ENCODE assay signal across 6 cellular contexts in the genomic region with DNA sequence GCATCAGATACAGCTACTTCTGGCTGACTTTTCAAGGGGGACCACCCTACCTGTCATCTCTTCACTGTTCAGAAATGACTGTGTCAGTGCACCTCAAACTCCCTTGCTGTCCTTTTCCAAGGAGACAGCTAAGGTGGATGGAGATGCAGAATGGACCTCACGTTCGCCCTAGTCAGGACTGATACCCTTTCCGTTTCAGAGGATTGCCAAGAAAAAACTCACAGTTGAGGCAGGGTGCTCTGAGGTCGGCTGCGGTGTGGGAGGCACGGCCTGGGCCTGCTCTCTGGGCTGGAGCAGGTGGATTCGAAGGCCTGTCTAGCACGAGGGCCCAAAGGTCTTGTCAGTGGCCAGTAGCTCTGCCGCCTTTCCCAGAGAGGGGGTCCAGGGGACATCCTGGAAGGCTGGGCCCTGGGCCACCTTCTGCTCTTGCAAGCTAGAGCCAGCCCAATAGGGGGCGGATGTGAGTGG. TPM values are rescaled to one million over a fixed set of nuclear protein-coding genes. Genes with fewer than 3 reads are reported as not detected.
DNase-seq lines count a peak whose midpoint lies in the region; ATAC-seq and TF ChIP-seq lines count a peak whose summit lies in the region.

No MANE protein-coding gene starts in this region.

- H3K4me3 ChIP-seq in tibial artery = peak overlapping the region; percentile 47 to 55

- peaks cover 4 to 47% (median 28%) of the 10 kb centered on the region in 4 donors for H3K4me1 ChIP-seq in tibial artery

- H3K9me3 ChIP-seq in tibial artery = no peaks in the 10 kb centered on the region

- ATAC-seq in HG02943 (IDR thresholded peaks at IDR 0.05; ENCODE audit: low read depth, unreplicated experiment) (peak; percentile 35), left colon (no peak), HG03280 (IDR thresholded peaks at IDR 0.05; ENCODE audit: unreplicated experiment) (no peak)

- DNase-seq in activated T-helper 1 cell treated with anti-CD3 and anti-CD28 coated beads, Interleukin-2, amount 50 U/mL, for 16 hours (ENCODE audit: low read depth in 1 of 2, low spot score in 1 of 2) = peak; percentile 43 to 59
- DNase-seq in left colon (peak; percentile 81 to 88), tibial artery (no peak), globus pallidus (ENCODE audit: low spot score) (no peak)

- peak overlapping the region; percentile 75 to 81 for H3K27ac ChIP-seq in tibial artery

- peaks cover 18 to 39% (median 31%) of the 10 kb centered on the region in 3 donors for H3K36me3 ChIP-seq in tibial artery

- TF ChIP-seq CTCF in tibial artery (IDR thresholded peaks at IDR 0.05) = peak in 1 of 2 experiments; percentile 41

- intact Hi-C loops in left colon (cut with DNase I, micrococcal nuclease) (no loop called here), tibial artery (cut with DNase I; ENCODE audit: low total_unique reads) (no loop called here)

- H3K27me3 ChIP-seq in tibial artery = no peaks in the 10 kb centered on the region

RNA-seq across cellular contexts. Expression of gene MSMP, which starts 2.2 kb away (rescaled TPM):
- not detected for total RNA-seq in left colon

RNA-seq across cellular contexts. Expression of gene RGP1, which starts 7.2 kb away (rescaled TPM):
- total RNA-seq in left colon = 10 to 100 TPM; 54.8 to 56.3 TPM

RNA-seq across cellular contexts. Expression of gene GBA2, which starts 7.3 kb away (rescaled TPM):
- 100 to 1,000 TPM; 179 to 186 TPM for total RNA-seq in left colon

RNA-seq across cellular contexts. Expression of gene CREB3, which starts 23.8 kb away (rescaled TPM):
- total RNA-seq in left colon = 10 to 100 TPM; 40.2 to 40.6 TPM

RNA-seq across cellular contexts. Expression of gene TLN1, which starts 24.3 kb away (rescaled TPM):
- 100 to 1,000 TPM; 142 to 172 TPM for total RNA-seq in left colon

Comparison
In these comparisons a context has a peak if more than half of its experiments do, and no peak if none do; other contexts are left out.
1. DNase-seq: peak in activated T-helper 1 cell treated with anti-CD3 and anti-CD28 coated beads, Interleukin-2, amount 50 U/mL, for 16 hours (2 of 2) and left colon (2 of 2); none in tibial artery (0 of 2) and globus pallidus (single experiment).